Comparison of ENCODE assay signal across 1 cellular context in genomic region chr1:3313579-3313955, GRCh38.
TF ChIP-seq lines count a peak whose summit lies in the region.

No MANE protein-coding gene starts in this region.

TF ChIP-seq in HCT116, 20 proteins besides CTCF, POLR2A, EP300 and RAD21 (continued from another document):
- TF ChIP-seq SIN3A (IDR thresholded peaks at IDR 0.05; ENCODE audit: low read depth) (no peak), EGR1 (IDR thresholded peaks at IDR 0.05; ENCODE audit: low read depth) (no peak), ELF1 (IDR thresholded peaks at IDR 0.05; ENCODE audit: borderline replicate concordance, low read depth) (no peak), SP1 (IDR thresholded peaks at IDR 0.05; ENCODE audit: low read depth) (no peak), FOSL1 (IDR thresholded peaks at IDR 0.05; ENCODE audit: low read depth) (no peak), EZH2 (IDR thresholded peaks at IDR 0.05) (no peak)
